In the genomic region with DNA sequence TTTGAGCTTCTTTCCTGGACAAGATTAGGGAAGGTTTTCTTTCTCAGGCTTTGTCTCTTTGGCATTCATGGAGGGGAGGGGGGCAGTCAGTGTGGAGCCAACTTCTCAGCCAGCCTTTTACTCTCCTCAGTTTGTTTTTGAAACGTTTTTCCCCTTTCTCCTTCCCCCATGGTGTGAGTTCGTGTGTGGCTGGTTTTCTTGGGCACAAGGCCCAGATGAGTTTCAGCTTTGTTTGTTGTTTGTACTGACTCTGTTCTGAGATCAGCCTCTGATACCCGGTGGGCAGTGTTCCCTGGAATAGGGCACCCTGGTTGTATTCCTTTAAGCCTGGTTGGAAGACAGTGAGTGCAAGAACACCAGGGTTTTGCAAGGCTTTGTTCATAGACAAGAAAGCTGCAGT, we compare ENCODE assay signal across 20 cellular contexts.
DNase-seq lines count a peak whose midpoint lies in the region; ATAC-seq and TF ChIP-seq lines count a peak whose summit lies in the region.
"Had no signal": no experiment of that assay in that cellular context is flagged by ENCODE, and none has a peak within 500 bp of the region (broad histone marks: within the 10 kb centered on the region; RNA-seq: fewer than 3 reads in every experiment).

No MANE protein-coding gene starts in this region.

- DNase-seq in NCI-H446 treated with DMSO at 0.1 percent for 48 hours (lab: John Stamatoyannopoulos, UW) (peak; percentile 24), cardiac fibroblast (ENCODE audit: low read depth in 2 of 2) (peak; percentile 2 to 31), medulla oblongata (ENCODE audit: extremely low spot score) (peak; percentile 22), aorta (peak in 1 of 2 donors; percentile 34), occipital lobe (lab: John Stamatoyannopoulos, UW) (no peak)
- DNase-seq: activated CD4-positive, alpha-beta T cell treated with anti-CD3 and anti-CD28 coated beads for 48 hours; dermis blood vessel endothelial cell; EL; gastrocnemius medialis; mesenchymal stem cell; NCI-H1417 treated with DMSO at 0.1 percent for 48 hours; NCI-H524 treated with DMSO at 0.1 percent for 48 hours; stimulated activated CD4-positive, alpha-beta T cell treated with anti-CD3 and anti-CD28 coated beads, Interleukin-2, amount 100 ng/mL, for 48 hours; stimulated activated naive CD8-positive, alpha-beta T cell treated with anti-CD3 and anti-CD28 coated beads, Interleukin-15, Interleukin-2, amounts not matched to agents 100 U/mL and 50 U/mL, for 24 hours; transverse colon had no signal

- no peak overlapping the region for H3K27ac ChIP-seq in aorta (ENCODE audit: low read depth in 1 of 2, low read length in 2 of 2)
- H3K27ac ChIP-seq: gastrocnemius medialis, HL-60, skin epidermis, transverse colon had no signal

- H3K4me3 ChIP-seq in cardiac fibroblast (replicated peaks in 1 of 2; ENCODE audit: low read depth in 2 of 2, low read length in 2 of 2) (no peak overlapping the region), aorta (ENCODE audit: low read length in 2 of 2) (no peak overlapping the region)
- H3K4me3 ChIP-seq: gastrocnemius medialis, skin epidermis, transverse colon had no signal

- H3K27me3 ChIP-seq in aorta (ENCODE audit: control insufficient read depth in 1 of 2, insufficient read depth in 2 of 2, low read length in 1 of 2), result no peaks in the 10 kb centered on the region
- H3K27me3 ChIP-seq: gastrocnemius medialis, transverse colon had no signal

- peak; percentile 66 for ATAC-seq in aorta (ENCODE audit: low FRiP score)
- ATAC-seq in GM21526 (IDR thresholded peaks at IDR 0.05; ENCODE audit: low FRiP score, unreplicated experiment), result no peak
- no peak for ATAC-seq in GM19467 (IDR thresholded peaks at IDR 0.05; ENCODE audit: unreplicated experiment)
- ATAC-seq: activated T-helper 17 cell treated with anti-CD3 and anti-CD28 coated beads, Interleukin-2, amount 50 U/mL, for 72 hours; gastrocnemius medialis; stimulated activated naive CD8-positive, alpha-beta T cell treated with anti-CD3 and anti-CD28 coated beads, Interleukin-15, Interleukin-2, amounts not matched to agents 100 U/mL and 50 U/mL, for 24 hours had no signal

- intact Hi-C loops in aorta (cut with DNase I), result no loop called here

- TF ChIP-seq CTCF in cardiac fibroblast (IDR thresholded peaks at IDR 0.05; ENCODE audit: low read depth, low read length), result no peak

- H3K9me3 ChIP-seq in aorta (ENCODE audit: control insufficient read depth, low read length), result no peaks in the 10 kb centered on the region
- H3K9me3 ChIP-seq: gastrocnemius medialis, transverse colon had no signal

- no peaks in the 10 kb centered on the region for H3K36me3 ChIP-seq in aorta (ENCODE audit: control insufficient read depth in 1 of 2, insufficient read depth in 2 of 2, low read length in 1 of 2)
- H3K36me3 ChIP-seq: gastrocnemius medialis, transverse colon had no signal

- H3K4me1 ChIP-seq in aorta (ENCODE audit: control insufficient read depth in 1 of 2, insufficient read depth in 2 of 2, low read length in 2 of 2), result peaks cover 0 to 4% of the 10 kb centered on the region in 2 donors
- H3K4me1 ChIP-seq: gastrocnemius medialis, transverse colon had no signal

- 3 to 5% methylated on average over 3 of the region's 3 CpGs for WGBS in aorta, 2 donors
